ENCODE assay signal across 1 cellular context in genomic region chr1:244864253-244865027, GRCh38.
TF ChIP-seq lines count a peak whose summit lies in the region.

Gene HNRNPU (minus strand): TSS chr1:244864543. CDS start chr1:244864307, 236 bp downstream.

TF ChIP-seq in HepG2, 621 proteins besides CTCF, POLR2A, EP300 and RAD21 (continued from another document and continues in another):
- TF ChIP-seq ZNF503 (CRISPR knock-in tag; IDR thresholded peaks at IDR 0.05) (no peak), ZNF138 (CRISPR knock-in tag; IDR thresholded peaks at IDR 0.05; ENCODE audit: low read depth) (peak; percentile 86; the same call in 1 of the 2 replicates), PRDM10 (CRISPR knock-in tag; IDR thresholded peaks at IDR 0.05; ENCODE audit: low read depth) (peak; percentile 59; the same call in 1 of the 2 replicates), ZFP37 (CRISPR knock-in tag; IDR thresholded peaks at IDR 0.05; ENCODE audit: borderline replicate concordance) (peak; percentile 83; the same call in 1 of the 2 replicates), ETV6 (CRISPR knock-in tag; conservative IDR thresholded peaks at IDR 0.05) (no peak; the same call in 1 of the 2 replicates), ZNF879 (CRISPR knock-in tag; IDR thresholded peaks at IDR 0.05) (peak; percentile 29; the same call in 1 of the 2 replicates), HNF1A (IDR thresholded peaks at IDR 0.05; ENCODE audit: low read depth) (no peak), HNF1A (CRISPR knock-in tag; IDR thresholded peaks at IDR 0.05; ENCODE audit: borderline replicate concordance) (peak; percentile 47; the same call in 1 of the 2 replicates), FLYWCH1 (CRISPR knock-in tag; IDR thresholded peaks at IDR 0.05) (peak; percentile 48; the same call in 1 of the 2 replicates), ZNF562 (CRISPR knock-in tag; IDR thresholded peaks at IDR 0.05; ENCODE audit: borderline replicate concordance) (no peak), PAF1 (CRISPR knock-in tag; IDR thresholded peaks at IDR 0.05) (no peak), ATF3 (CRISPR knock-in tag; IDR thresholded peaks at IDR 0.05) (no peak), MED13 (CRISPR knock-in tag; IDR thresholded peaks at IDR 0.05) (0 out of 2 replicates have a peak, but pooled peaks have one; percentile 17), ZNF224 (CRISPR knock-in tag; IDR thresholded peaks at IDR 0.05) (0 out of 2 replicates have a peak, but pooled peaks have one; percentile 19), SNRNP70 (IDR thresholded peaks at IDR 0.05; ENCODE audit: low read depth, low read length) (no peak), ZNF629 (CRISPR knock-in tag; conservative IDR thresholded peaks at IDR 0.05) (peak; percentile 18; the same call in 1 of the 2 replicates), ZNF816 (CRISPR knock-in tag; IDR thresholded peaks at IDR 0.05; ENCODE audit: borderline replicate concordance) (0 out of 2 replicates have a peak, but pooled peaks have one; percentile 88), ZFP36L1 (CRISPR knock-in tag; IDR thresholded peaks at IDR 0.05) (no peak), REPIN1 (CRISPR knock-in tag; IDR thresholded peaks at IDR 0.05; ENCODE audit: borderline replicate concordance, low read depth) (peak; percentile 89), ZNF501 (CRISPR knock-in tag; IDR thresholded peaks at IDR 0.05) (peak; percentile 49), MLXIP (CRISPR knock-in tag; IDR thresholded peaks at IDR 0.05; ENCODE audit: borderline replicate concordance) (no peak; the same call in 1 of the 2 replicates), HOMEZ (CRISPR knock-in tag; IDR thresholded peaks at IDR 0.05; ENCODE audit: low read depth) (no peak), FOXC1 (CRISPR knock-in tag; IDR thresholded peaks at IDR 0.05; ENCODE audit: borderline replicate concordance) (no peak), CBX1 (IDR thresholded peaks at IDR 0.05; ENCODE audit: low read depth) (peak; percentile 30), ZNF614 (CRISPR knock-in tag; IDR thresholded peaks at IDR 0.05; ENCODE audit: borderline replicate concordance) (peak; percentile 74; the same call in 1 of the 2 replicates), ZFY (CRISPR knock-in tag; IDR thresholded peaks at IDR 0.05) (peak; percentile 67), GABPA (IDR thresholded peaks at IDR 0.05; ENCODE audit: low read depth, low read length) (no peak), GABPA (CRISPR knock-in tag; IDR thresholded peaks at IDR 0.05; ENCODE audit: low read depth) (peak; percentile 52), STAT5B (CRISPR knock-in tag; IDR thresholded peaks at IDR 0.05) (no peak; the same call in 1 of the 2 replicates), CSRNP2 (CRISPR knock-in tag; conservative IDR thresholded peaks at IDR 0.05; ENCODE audit: low read depth) (no peak), CBX5 (CRISPR knock-in tag; IDR thresholded peaks at IDR 0.05; ENCODE audit: borderline replicate concordance) (peak; percentile 92; the same call in 1 of the 2 replicates), MYNN (CRISPR knock-in tag; IDR thresholded peaks at IDR 0.05; ENCODE audit: low read depth) (no peak), FOXK2 (IDR thresholded peaks at IDR 0.05) (no peak), ZNF790 (CRISPR knock-in tag; IDR thresholded peaks at IDR 0.05; ENCODE audit: borderline replicate concordance) (no peak), KMT2B (CRISPR knock-in tag; IDR thresholded peaks at IDR 0.05) (peak; percentile 81), GPN1 (CRISPR knock-in tag; IDR thresholded peaks at IDR 0.05; ENCODE audit: borderline replicate concordance) (no peak; the same call in 1 of the 2 replicates), ZNF776 (CRISPR knock-in tag; IDR thresholded peaks at IDR 0.05) (peak; percentile 39; the same call in 1 of the 2 replicates), ZNF691 (CRISPR knock-in tag; IDR thresholded peaks at IDR 0.05; ENCODE audit: borderline replicate concordance, low read depth) (peak; percentile 92), CBX2 (IDR thresholded peaks at IDR 0.05; ENCODE audit: low read depth, low read length) (no peak), CBX2 (CRISPR knock-in tag; IDR thresholded peaks at IDR 0.05; ENCODE audit: low read depth) (no peak), TBX2 (CRISPR knock-in tag; IDR thresholded peaks at IDR 0.05; ENCODE audit: borderline replicate concordance) (peak; percentile 76), TGIF2 (CRISPR knock-in tag; IDR thresholded peaks at IDR 0.05) (peak; percentile 63; the same call in 1 of the 2 replicates), MTA3 (CRISPR knock-in tag; IDR thresholded peaks at IDR 0.05) (no peak), GTF2F1 (IDR thresholded peaks at IDR 0.05; ENCODE audit: low read length) (peak; percentile 69; the same call in 1 of the 2 replicates), BCL6 (CRISPR knock-in tag; IDR thresholded peaks at IDR 0.05) (peak; percentile 54), E2F2 (CRISPR knock-in tag; IDR thresholded peaks at IDR 0.05; ENCODE audit: borderline replicate concordance) (no peak; the same call in 1 of the 2 replicates)
